ENCODE assay signal across 2 cellular contexts in genomic region chr17:44024853-44025252, GRCh38.
TF ChIP-seq lines count a peak whose summit lies in the region.

No MANE protein-coding gene starts in this region.

TF ChIP-seq in HEK293, 187 proteins besides CTCF, POLR2A, EP300 and RAD21:
- TF ChIP-seq PRDM1 (tag by site-specific recombination; IDR thresholded peaks at IDR 0.05): peak; percentile 86
- no peak for TF ChIP-seq ZNF658 (tag by site-specific recombination; IDR thresholded peaks at IDR 0.05)

TF ChIP-seq in K562, 482 proteins besides CTCF, POLR2A, EP300 and RAD21:
- TF ChIP-seq, protein P1, sequence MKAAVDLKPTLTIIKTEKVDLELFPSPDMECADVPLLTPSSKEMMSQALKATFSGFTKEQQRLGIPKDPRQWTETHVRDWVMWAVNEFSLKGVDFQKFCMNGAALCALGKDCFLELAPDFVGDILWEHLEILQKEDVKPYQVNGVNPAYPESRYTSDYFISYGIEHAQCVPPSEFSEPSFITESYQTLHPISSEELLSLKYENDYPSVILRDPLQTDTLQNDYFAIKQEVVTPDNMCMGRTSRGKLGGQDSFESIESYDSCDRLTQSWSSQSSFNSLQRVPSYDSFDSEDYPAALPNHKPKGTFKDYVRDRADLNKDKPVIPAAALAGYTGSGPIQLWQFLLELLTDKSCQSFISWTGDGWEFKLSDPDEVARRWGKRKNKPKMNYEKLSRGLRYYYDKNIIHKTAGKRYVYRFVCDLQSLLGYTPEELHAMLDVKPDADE (conservative IDR thresholded peaks at IDR 0.05; ENCODE audit: control insufficient read depth, low read depth, low read length): no peak
- no peak for TF ChIP-seq PHB2 (IDR thresholded peaks at IDR 0.05; ENCODE audit: low read depth)
- no peak for TF ChIP-seq CSDE1 (IDR thresholded peaks at IDR 0.05)
- no peak for TF ChIP-seq HNRNPL (IDR thresholded peaks at IDR 0.05; ENCODE audit: low read depth, low read length)
- TF ChIP-seq GABPB2 (CRISPR knock-in tag; conservative IDR thresholded peaks at IDR 0.05): no peak
- no peak for TF ChIP-seq ZNF253 (CRISPR knock-in tag; conservative IDR thresholded peaks at IDR 0.05)
- TF ChIP-seq ELK3 (CRISPR knock-in tag; IDR thresholded peaks at IDR 0.05): no peak
- TF ChIP-seq ZNF764 (CRISPR knock-in tag; IDR thresholded peaks at IDR 0.05; ENCODE audit: low read depth): no peak
- TF ChIP-seq, protein P2, sequence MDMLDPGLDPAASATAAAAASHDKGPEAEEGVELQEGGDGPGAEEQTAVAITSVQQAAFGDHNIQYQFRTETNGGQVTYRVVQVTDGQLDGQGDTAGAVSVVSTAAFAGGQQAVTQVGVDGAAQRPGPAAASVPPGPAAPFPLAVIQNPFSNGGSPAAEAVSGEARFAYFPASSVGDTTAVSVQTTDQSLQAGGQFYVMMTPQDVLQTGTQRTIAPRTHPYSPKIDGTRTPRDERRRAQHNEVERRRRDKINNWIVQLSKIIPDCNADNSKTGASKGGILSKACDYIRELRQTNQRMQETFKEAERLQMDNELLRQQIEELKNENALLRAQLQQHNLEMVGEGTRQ (CRISPR knock-in tag; IDR thresholded peaks at IDR 0.05): no peak
- no peak for TF ChIP-seq ZNF57 (CRISPR knock-in tag; IDR thresholded peaks at IDR 0.05)
- no peak for TF ChIP-seq NELFE (IDR thresholded peaks at IDR 0.05; ENCODE audit: insufficient read depth, insufficient read length)
- no peak for TF ChIP-seq NR4A1 (CRISPR knock-in tag; IDR thresholded peaks at IDR 0.05)
- no peak for TF ChIP-seq NR4A1 (tag; IDR thresholded peaks at IDR 0.05)
- TF ChIP-seq, protein P3, sequence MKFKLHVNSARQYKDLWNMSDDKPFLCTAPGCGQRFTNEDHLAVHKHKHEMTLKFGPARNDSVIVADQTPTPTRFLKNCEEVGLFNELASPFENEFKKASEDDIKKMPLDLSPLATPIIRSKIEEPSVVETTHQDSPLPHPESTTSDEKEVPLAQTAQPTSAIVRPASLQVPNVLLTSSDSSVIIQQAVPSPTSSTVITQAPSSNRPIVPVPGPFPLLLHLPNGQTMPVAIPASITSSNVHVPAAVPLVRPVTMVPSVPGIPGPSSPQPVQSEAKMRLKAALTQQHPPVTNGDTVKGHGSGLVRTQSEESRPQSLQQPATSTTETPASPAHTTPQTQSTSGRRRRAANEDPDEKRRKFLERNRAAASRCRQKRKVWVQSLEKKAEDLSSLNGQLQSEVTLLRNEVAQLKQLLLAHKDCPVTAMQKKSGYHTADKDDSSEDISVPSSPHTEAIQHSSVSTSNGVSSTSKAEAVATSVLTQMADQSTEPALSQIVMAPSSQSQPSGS (CRISPR knock-in tag; IDR thresholded peaks at IDR 0.05): no peak
- TF ChIP-seq ZNF408 (CRISPR knock-in tag; IDR thresholded peaks at IDR 0.05; ENCODE audit: low read depth): no peak
- TF ChIP-seq LARP7 (IDR thresholded peaks at IDR 0.05): no peak
- TF ChIP-seq, protein P4, sequence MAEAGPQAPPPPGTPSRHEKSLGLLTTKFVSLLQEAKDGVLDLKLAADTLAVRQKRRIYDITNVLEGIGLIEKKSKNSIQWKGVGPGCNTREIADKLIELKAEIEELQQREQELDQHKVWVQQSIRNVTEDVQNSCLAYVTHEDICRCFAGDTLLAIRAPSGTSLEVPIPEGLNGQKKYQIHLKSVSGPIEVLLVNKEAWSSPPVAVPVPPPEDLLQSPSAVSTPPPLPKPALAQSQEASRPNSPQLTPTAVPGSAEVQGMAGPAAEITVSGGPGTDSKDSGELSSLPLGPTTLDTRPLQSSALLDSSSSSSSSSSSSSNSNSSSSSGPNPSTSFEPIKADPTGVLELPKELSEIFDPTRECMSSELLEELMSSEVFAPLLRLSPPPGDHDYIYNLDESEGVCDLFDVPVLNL (CRISPR knock-in tag; IDR thresholded peaks at IDR 0.05; ENCODE audit: low read depth): no peak
- no peak for TF ChIP-seq BRD9 (IDR thresholded peaks at IDR 0.05; ENCODE audit: low read depth, partially characterized antibody)
- TF ChIP-seq, protein P5, sequence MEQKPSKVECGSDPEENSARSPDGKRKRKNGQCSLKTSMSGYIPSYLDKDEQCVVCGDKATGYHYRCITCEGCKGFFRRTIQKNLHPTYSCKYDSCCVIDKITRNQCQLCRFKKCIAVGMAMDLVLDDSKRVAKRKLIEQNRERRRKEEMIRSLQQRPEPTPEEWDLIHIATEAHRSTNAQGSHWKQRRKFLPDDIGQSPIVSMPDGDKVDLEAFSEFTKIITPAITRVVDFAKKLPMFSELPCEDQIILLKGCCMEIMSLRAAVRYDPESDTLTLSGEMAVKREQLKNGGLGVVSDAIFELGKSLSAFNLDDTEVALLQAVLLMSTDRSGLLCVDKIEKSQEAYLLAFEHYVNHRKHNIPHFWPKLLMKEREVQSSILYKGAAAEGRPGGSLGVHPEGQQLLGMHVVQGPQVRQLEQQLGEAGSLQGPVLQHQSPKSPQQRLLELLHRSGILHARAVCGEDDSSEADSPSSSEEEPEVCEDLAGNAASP (IDR thresholded peaks at IDR 0.05): no peak
- TF ChIP-seq FOXM1 (IDR thresholded peaks at IDR 0.05; ENCODE audit: low read depth): no peak
- TF ChIP-seq FOXM1 (CRISPR knock-in tag; IDR thresholded peaks at IDR 0.05; ENCODE audit: low read depth): no peak
